ENCODE assay signal across 16 cellular contexts in genomic region chr14:74879427-74880180, GRCh38. TPM values are rescaled to one million over a fixed set of nuclear protein-coding genes. Genes with fewer than 3 reads are reported as not detected.
DNase-seq lines count a peak whose midpoint lies in the region; ATAC-seq and TF ChIP-seq lines count a peak whose summit lies in the region.
"Had no signal": no experiment of that assay in that cellular context is flagged by ENCODE, and none has a peak within 500 bp of the region (broad histone marks: within the 10 kb centered on the region; RNA-seq: fewer than 3 reads in every experiment).

No MANE protein-coding gene starts in this region.

- DNase-seq in CD8-positive, alpha-beta memory T cell = no peak
- DNase-seq in HEK293T (ENCODE audit: extremely low spot score) (no peak), natural killer cell (no peak), UCSD-AML1 (lab: John Stamatoyannopoulos, UW; ENCODE audit: unreplicated experiment) (no peak), osteocyte (ENCODE audit: extremely low spot score, unreplicated experiment) (no peak), left cardiac atrium (no peak)
- DNase-seq in activated naive CD8-positive, alpha-beta T cell treated with anti-CD3 and anti-CD28 coated beads for 36 hours = no peak
- DNase-seq: heart right ventricle; NCI-H1048; NCI-H2227 treated with DMSO at 0.1 percent for 48 hours; retina; stimulated activated CD4-positive, alpha-beta T cell treated with anti-CD3 and anti-CD28 coated beads, Interleukin-2, amount 100 ng/mL, for 24 hours; upper lobe of left lung had no signal

- no peak overlapping the region for H3K27ac ChIP-seq in CD8-positive, alpha-beta memory T cell (ENCODE audit: low read depth, low read length)
- H3K27ac ChIP-seq: C4-2B, heart right ventricle, upper lobe of left lung had no signal

- H3K4me1 Mint-ChIP-seq in CD8-positive, alpha-beta memory T cell = peaks cover 55 to 72% (median 66%) of the 10 kb centered on the region in 3 donors
- peaks cover 50% of the 10 kb centered on the region for H3K4me1 Mint-ChIP-seq in activated naive CD8-positive, alpha-beta T cell treated with anti-CD3 and anti-CD28 coated beads for 36 hours
- H3K4me1 Mint-ChIP-seq in natural killer cell (peaks cover 52 to 53% of the 10 kb centered on the region in 2 donors), osteocyte (ENCODE audit: unreplicated experiment) (peaks cover 28% of the 10 kb centered on the region)

- POLR2A ChIA-PET in CD8-positive, alpha-beta memory T cell (lab: Charles Lee) = interaction anchor here (0.7 kb wide), 1 partner anchor 12 kb away, joined by 4 read pairs; no protein-coding TSS in a partner anchor
- POLR2A ChIA-PET in HEK293T (lab: Yijun Ruan, JAX) = interaction anchor here (1.0 to 4.2 kb wide), 4 partner anchors 12 to 302 kb away, joined by 3 to 35 read pairs (median 4); partner anchors contain the start of gene PGF

- H3K9me3 Mint-ChIP-seq in CD8-positive, alpha-beta memory T cell = no peaks in the 10 kb centered on the region
- H3K9me3 Mint-ChIP-seq in activated naive CD8-positive, alpha-beta T cell treated with anti-CD3 and anti-CD28 coated beads for 36 hours = no peaks in the 10 kb centered on the region
- H3K9me3 Mint-ChIP-seq in natural killer cell (no peaks in the 10 kb centered on the region), osteocyte (ENCODE audit: unreplicated experiment) (no peaks in the 10 kb centered on the region)

- no peaks in the 10 kb centered on the region for H3K9me3 ChIP-seq in CD8-positive, alpha-beta memory T cell (ENCODE audit: low read length)
- H3K9me3 ChIP-seq: heart right ventricle, upper lobe of left lung had no signal

- no peak overlapping the region for H3K4me3 ChIP-seq in CD8-positive, alpha-beta memory T cell (ENCODE audit: low read length)
- H3K4me3 ChIP-seq: heart right ventricle, upper lobe of left lung had no signal

- H3K27me3 ChIP-seq in CD8-positive, alpha-beta memory T cell (ENCODE audit: insufficient read depth, low read length, poor library complexity, severe bottlenecking) = no peaks in the 10 kb centered on the region
- H3K27me3 ChIP-seq: heart right ventricle, upper lobe of left lung had no signal

- H3K4me3 Mint-ChIP-seq in CD8-positive, alpha-beta memory T cell = peak overlapping the region in 5 of 7 donors; percentile 7 to 85 (median 47)
- H3K4me3 Mint-ChIP-seq in activated naive CD8-positive, alpha-beta T cell treated with anti-CD3 and anti-CD28 coated beads for 36 hours = no peak overlapping the region
- H3K4me3 Mint-ChIP-seq in natural killer cell (peak overlapping the region; percentile 55), osteocyte (ENCODE audit: unreplicated experiment) (no peak overlapping the region)

- peaks cover 0 to 1% of the 10 kb centered on the region in 2 donors for H3K27me3 Mint-ChIP-seq in CD8-positive, alpha-beta memory T cell
- H3K27me3 Mint-ChIP-seq in activated naive CD8-positive, alpha-beta T cell treated with anti-CD3 and anti-CD28 coated beads for 36 hours = no peaks in the 10 kb centered on the region
- no peaks in the 10 kb centered on the region for H3K27me3 Mint-ChIP-seq in natural killer cell (ENCODE audit: low read depth in 2 of 2)
- no peaks in the 10 kb centered on the region for H3K27me3 Mint-ChIP-seq in osteocyte (ENCODE audit: unreplicated experiment)

- ATAC-seq in natural killer cell = no peak
- ATAC-seq in left cardiac atrium = no peak
- ATAC-seq in GM19023 (IDR thresholded peaks at IDR 0.05; ENCODE audit: unreplicated experiment) = no peak
- ATAC-seq: esophagus mucosa, heart right ventricle had no signal

- peaks cover 0 to 16% (median 0%) of the 10 kb centered on the region in 3 donors for H3K36me3 Mint-ChIP-seq in CD8-positive, alpha-beta memory T cell
- peaks cover 21% of the 10 kb centered on the region for H3K36me3 Mint-ChIP-seq in activated naive CD8-positive, alpha-beta T cell treated with anti-CD3 and anti-CD28 coated beads for 36 hours
- no peaks in the 10 kb centered on the region for H3K36me3 Mint-ChIP-seq in natural killer cell
- H3K36me3 Mint-ChIP-seq in osteocyte (ENCODE audit: unreplicated experiment) = peaks cover 2% of the 10 kb centered on the region

- peak overlapping the region in 7 of 8 donors; percentile 53 to 91 (median 75) for H3K27ac Mint-ChIP-seq in CD8-positive, alpha-beta memory T cell
- H3K27ac Mint-ChIP-seq in activated naive CD8-positive, alpha-beta T cell treated with anti-CD3 and anti-CD28 coated beads for 36 hours = peak overlapping the region; percentile 64
- H3K27ac Mint-ChIP-seq in natural killer cell = peak overlapping the region in 1 of 2 donors; percentile 97
- no peak overlapping the region for H3K27ac Mint-ChIP-seq in osteocyte (ENCODE audit: unreplicated experiment)

- H3K4me1 ChIP-seq in CD8-positive, alpha-beta memory T cell (ENCODE audit: insufficient read depth, low read length) = peaks cover 46% of the 10 kb centered on the region

- intact Hi-C loops in natural killer cell (cut with micrococcal nuclease) (no loop called here), left cardiac atrium (cut with DNase I) (no loop called here)

- H3K36me3 ChIP-seq in CD8-positive, alpha-beta memory T cell (ENCODE audit: insufficient read depth, low read length) = no peaks in the 10 kb centered on the region
- H3K36me3 ChIP-seq: upper lobe of left lung had no signal

- TF ChIP-seq CTCF in natural killer cell (IDR thresholded peaks at IDR 0.05) (no peak), osteocyte (IDR thresholded peaks at IDR 0.05) (no peak)

- CTCF ChIA-PET in CD8-positive, alpha-beta memory T cell (lab: Charles Lee) = interaction anchor here (1.1 to 12.1 kb wide), 6 partner anchors 9 to 50 kb away, joined by 3 to 125 read pairs (median 4); no protein-coding TSS in a partner anchor
- CTCF ChIA-PET in HEK293T (lab: Yijun Ruan, JAX) = interaction anchor here (0.6 to 6.5 kb wide), 6 partner anchors 19 to 65 kb away, joined by 3 to 59 read pairs (median 4); no protein-coding TSS in a partner anchor

TF ChIP-seq in HEK293T, 16 proteins besides CTCF, POLR2A, EP300 and RAD21:
- no peak for TF ChIP-seq FOXA1 (IDR thresholded peaks at IDR 0.05)
- no peak for TF ChIP-seq L3MBTL2 (conservative IDR thresholded peaks at IDR 0.05)
- peak; percentile 15; the same call in 1 of the 2 replicates for TF ChIP-seq ZNF384 (IDR thresholded peaks at IDR 0.05)

RNA-seq across cellular contexts. Expression of gene DLST, which starts 2.1 kb away (rescaled TPM):
- 100 to 1,000 TPM; 160 to 161 TPM for total RNA-seq in CD8-positive, alpha-beta memory T cell
- 8.8 TPM for polyA plus RNA-seq in CD8-positive, alpha-beta memory T cell
- total RNA-seq in activated naive CD8-positive, alpha-beta T cell treated with anti-CD3 and anti-CD28 coated beads for 36 hours = 100 to 1,000 TPM; 134 to 136 TPM
- total RNA-seq in natural killer cell (100 to 1,000 TPM; 161 to 180 (median 163) TPM), osteocyte (101 and 107 TPM in 2 replicates), left cardiac atrium (100 to 1,000 TPM; 133 to 137 TPM)

RNA-seq across cellular contexts. Expression of gene PROX2, which starts 3.7 kb away (rescaled TPM):
- total RNA-seq in CD8-positive, alpha-beta memory T cell = under 1 TPM; 0.24 to 0.33 TPM
- polyA plus RNA-seq in CD8-positive, alpha-beta memory T cell = not detected
- total RNA-seq in activated naive CD8-positive, alpha-beta T cell treated with anti-CD3 and anti-CD28 coated beads for 36 hours = 1 to 10 TPM in 1 of 2 experiments, under 1 TPM in 1; 0.87 to 1.5 TPM
- total RNA-seq in natural killer cell = 1 to 10 TPM; 5.1 to 7.1 (median 5.7) TPM
- total RNA-seq in osteocyte = not detected in 2 replicates
- total RNA-seq in left cardiac atrium = not detected
- total RNA-seq: esophagus mucosa, heart right ventricle had no signal
- polyA plus RNA-seq: heart right ventricle had no signal

RNA-seq across cellular contexts. Expression of gene RPS6KL1, which starts 43.5 kb away (rescaled TPM):
- total RNA-seq in CD8-positive, alpha-beta memory T cell = 1 to 10 TPM; 4.8 to 5.0 TPM
- polyA plus RNA-seq in CD8-positive, alpha-beta memory T cell = not detected
- 1 to 10 TPM; 6.0 to 6.5 TPM for total RNA-seq in activated naive CD8-positive, alpha-beta T cell treated with anti-CD3 and anti-CD28 coated beads for 36 hours
- total RNA-seq in natural killer cell (1 to 10 TPM; 1.9 to 7.9 (median 2.9) TPM), osteocyte (0.65 and 0.97 TPM in 2 replicates), left cardiac atrium (10 to 100 TPM; 11.9 to 15.4 TPM)

Comparison
In these comparisons a context has a peak if more than half of its experiments do, and no peak if none do; other contexts are left out.
1. H3K4me3 Mint-ChIP-seq: peak in CD8-positive, alpha-beta memory T cell (5 of 7) and natural killer cell (single experiment); none in activated naive CD8-positive, alpha-beta T cell treated with anti-CD3 and anti-CD28 coated beads for 36 hours (single experiment) and osteocyte (single experiment).